12 cellular contexts compared by ENCODE assay signal in genomic region chr11:71138737-71139425, GRCh38.
"Had no signal": no experiment of that assay in that cellular context is flagged by ENCODE, and none has a peak within 500 bp of the region (broad histone marks: within the 10 kb centered on the region; RNA-seq: fewer than 3 reads in every experiment).

No MANE protein-coding gene starts in this region.

- DNase-seq: activated CD8-positive, alpha-beta memory T cell treated with anti-CD3 and anti-CD28 coated beads, Interleukin-2, amount 50 U/mL, for 48 hours; activated CD8-positive, alpha-beta T cell treated with anti-CD3 and anti-CD28 coated beads, Interleukin-2, amount 10 ng/mL, durations not matched to agents 7 days and 5 days; activated naive CD4-positive, alpha-beta T cell treated with anti-CD3 and anti-CD28 coated beads for 36 hours; effector memory CD8-positive, alpha-beta T cell; gastrocnemius medialis; stimulated activated CD4-positive, alpha-beta T cell treated with anti-CD3 and anti-CD28 coated beads, Interleukin-4, amount 100 ng/mL, for 4 hours; stomach had no signal

- ATAC-seq: activated CD8-positive, alpha-beta T cell treated with anti-CD3 and anti-CD28 coated beads, Interleukin-2, amount 10 ng/mL, durations not matched to agents 7 days and 5 days; effector memory CD8-positive, alpha-beta T cell had no signal

- H3K27me3 ChIP-seq: gastrocnemius medialis, hepatocyte, neutrophil, stomach, vagina had no signal

- H3K27ac ChIP-seq: epithelial cell of prostate, gastrocnemius medialis, hepatocyte, neutrophil, stomach, tibial artery, vagina had no signal
